In the genomic region with DNA sequence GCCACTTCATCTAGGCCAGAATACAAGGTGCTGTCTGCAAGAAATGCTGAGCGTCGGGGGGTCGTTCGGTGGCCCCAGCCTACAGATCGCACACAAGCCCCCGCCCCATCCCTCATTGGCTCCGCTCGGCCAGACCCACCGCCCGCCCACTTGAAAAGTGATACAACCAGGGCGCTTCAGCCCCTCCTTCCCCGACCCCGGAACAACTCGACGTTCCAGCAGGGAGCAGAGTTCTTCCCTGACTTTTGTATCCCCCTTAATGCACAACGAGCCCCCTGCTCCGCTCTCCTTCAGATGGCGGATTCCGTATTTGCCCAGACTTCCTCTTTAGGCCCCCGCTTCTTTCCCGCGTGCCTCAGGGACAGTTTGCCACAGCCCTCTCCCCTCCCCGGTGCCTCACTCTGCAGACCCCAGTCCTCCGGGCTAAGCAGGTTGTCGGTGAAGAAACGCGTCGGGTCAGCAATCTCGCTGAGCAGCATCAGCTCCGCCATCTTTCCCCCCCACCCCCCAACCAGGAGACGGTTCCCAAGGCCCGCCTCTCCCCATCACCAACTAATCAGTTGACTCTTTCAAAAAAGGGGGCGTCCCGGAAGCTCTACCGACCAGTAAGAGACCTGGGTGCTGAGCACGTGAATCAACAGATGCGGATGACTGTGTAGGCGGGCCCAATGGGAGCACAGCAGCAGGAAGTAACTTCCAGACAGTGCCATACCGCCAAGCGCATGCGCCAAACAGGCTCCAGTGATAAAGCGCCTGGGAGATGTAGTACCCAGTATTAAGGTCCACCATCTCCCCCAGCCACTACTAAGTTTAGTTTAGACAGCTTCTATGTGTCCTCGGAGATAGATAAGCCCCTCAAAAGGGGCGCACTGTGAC, we compare ENCODE assay signal across 8 cellular contexts.
DNase-seq lines count a peak whose midpoint lies in the region; ATAC-seq, FAIRE-seq and TF ChIP-seq lines count a peak whose summit lies in the region.

Gene ATF6B (minus strand): TSS at position 530 of the 876 bp plus-strand sequence. CDS start 39 bp downstream, at position 491.

- peak; percentile 80 for ATAC-seq in GM19035 (IDR thresholded peaks at IDR 0.05; ENCODE audit: unreplicated experiment)
- ATAC-seq in HG03354 (IDR thresholded peaks at IDR 0.05; ENCODE audit: poor library complexity, severe bottlenecking, unreplicated experiment) = peak; percentile 83
- ATAC-seq in activated CD4-positive, CD25-positive, alpha-beta regulatory T cell treated with anti-CD3 and anti-CD28 coated beads, Interleukin-2, amount 50 U/mL, for 24 hours = peak; percentile 94 to 96

- peak; percentile 21 for FAIRE-seq in islet of Langerhans (lab: Jason Lieb, UNC)

- TF ChIP-seq CTCF in AG09319 (IDR thresholded peaks at IDR 0.05; ENCODE audit: low read depth, low read length) = no peak

- DNase-seq in AG09319 (ENCODE audit: extremely low read depth, low read depth) (peak; percentile 99), NCI-H446 treated with DMSO at 0.1 percent for 48 hours (lab: John Stamatoyannopoulos, UW) (peak; percentile 99), cerebellar cortex (ENCODE audit: low spot score) (peak; percentile 100)
- peak; percentile 94 for DNase-seq in stimulated activated CD4-positive, alpha-beta T cell treated with anti-CD3 and anti-CD28 coated beads, Interleukin-12 subunit alpha, Interleukin-12 subunit beta, amount 100 ng/mL, for 4 hours

Comparison
In these comparisons a context has a peak if more than half of its experiments do, and no peak if none do; other contexts are left out.
1. Peak in every context shown above with its lines: DNase-seq and ATAC-seq.